Comparison of ENCODE assay signal across 8 cellular contexts in the genomic region with DNA sequence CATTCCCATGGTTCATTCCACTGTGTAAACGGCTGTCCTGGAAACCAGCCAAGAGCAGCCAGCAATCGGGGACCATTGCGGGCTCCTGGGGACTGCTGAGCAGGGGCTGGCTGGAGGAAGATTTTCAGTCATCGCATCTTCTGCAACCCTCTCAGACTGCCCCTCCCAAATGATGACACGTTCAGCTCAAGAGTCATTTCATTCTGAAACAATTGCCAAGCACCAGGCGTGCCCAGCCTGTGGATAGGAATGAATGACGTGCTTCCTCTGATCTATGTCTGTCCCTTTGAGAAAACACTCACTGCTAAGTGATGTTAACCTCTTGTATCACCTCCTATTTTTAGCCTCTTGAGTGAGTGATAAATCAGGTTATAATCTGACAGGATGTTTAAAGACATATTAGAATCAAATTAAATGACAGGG.
DNase-seq lines count a peak whose midpoint lies in the region; ATAC-seq, FAIRE-seq and TF ChIP-seq lines count a peak whose summit lies in the region.

No MANE protein-coding gene starts in this region.

- H3K27me3 ChIP-seq in neural progenitor cell, result no peaks in the 10 kb centered on the region
- no peaks in the 10 kb centered on the region for H3K27me3 ChIP-seq in small intestine (ENCODE audit: control insufficient read depth in 2 of 2, insufficient read depth in 2 of 2, low read length in 2 of 2)

- DNase-seq in AG08396 (ENCODE audit: low spot score) (peak; percentile 65), neural progenitor cell (ENCODE audit: low spot score) (peak; percentile 11), GM12892 (ENCODE audit: insufficient read length) (no peak), mesenteric fat pad (ENCODE audit: low spot score) (no peak), small intestine (no peak)
- peak; percentile 58 for DNase-seq in T-helper 2 cell treated with Interferon-gamma antibody and Interleukin-4, amounts not matched to agents 5 μg/mL and 100 μg/mL, for 36 hours (ENCODE audit: low spot score)
- peak; percentile 16 to 54 for DNase-seq in central memory CD8-positive, alpha-beta T cell (ENCODE audit: low spot score in 2 of 2)

- H3K4me1 ChIP-seq in neural progenitor cell, result peaks cover 15% of the 10 kb centered on the region
- H3K4me1 ChIP-seq in small intestine (ENCODE audit: control insufficient read depth in 2 of 2, insufficient read depth in 1 of 2, low read depth in 1 of 2, low read length in 1 of 2), result no peaks in the 10 kb centered on the region

- peaks cover 4% of the 10 kb centered on the region for H3K27me3 Mint-ChIP-seq in T-helper 2 cell treated with Interferon-gamma antibody and Interleukin-4, amounts not matched to agents 5 μg/mL and 100 μg/mL, for 36 hours (ENCODE audit: low read depth)
- no peaks in the 10 kb centered on the region for H3K27me3 Mint-ChIP-seq in central memory CD8-positive, alpha-beta T cell
- peaks cover 6% of the 10 kb centered on the region for H3K27me3 Mint-ChIP-seq in neural progenitor cell (ENCODE audit: insufficient read depth, low read depth)

- H3K4me2 ChIP-seq in neural progenitor cell, result peak overlapping the region; percentile 51

- H3K9me3 Mint-ChIP-seq in T-helper 2 cell treated with Interferon-gamma antibody and Interleukin-4, amounts not matched to agents 5 μg/mL and 100 μg/mL, for 36 hours, result peaks cover 23% of the 10 kb centered on the region
- peaks cover 6% of the 10 kb centered on the region for H3K9me3 Mint-ChIP-seq in central memory CD8-positive, alpha-beta T cell
- peaks cover 3% of the 10 kb centered on the region for H3K9me3 Mint-ChIP-seq in neural progenitor cell

- H3K4me1 Mint-ChIP-seq in T-helper 2 cell treated with Interferon-gamma antibody and Interleukin-4, amounts not matched to agents 5 μg/mL and 100 μg/mL, for 36 hours (ENCODE audit: low read depth), result peaks cover 34% of the 10 kb centered on the region
- H3K4me1 Mint-ChIP-seq in central memory CD8-positive, alpha-beta T cell, result peaks cover 55% of the 10 kb centered on the region
- H3K4me1 Mint-ChIP-seq in neural progenitor cell, result peaks cover 11% of the 10 kb centered on the region

- no peaks in the 10 kb centered on the region for H3K9me3 ChIP-seq in neural progenitor cell (ENCODE audit: low read depth)
- no peaks in the 10 kb centered on the region for H3K9me3 ChIP-seq in small intestine (ENCODE audit: control insufficient read depth, low read depth)

- no peak for TF ChIP-seq CTCF in neural progenitor cell (IDR thresholded peaks at IDR 0.05)

- ATAC-seq in HG02973 (IDR thresholded peaks at IDR 0.05; ENCODE audit: unreplicated experiment), result peak; percentile 70
- peak; percentile 87 for ATAC-seq in central memory CD8-positive, alpha-beta T cell (replicated peaks; ENCODE audit: extremely low read depth, poor library complexity, severe bottlenecking)

- peak overlapping the region; percentile 92 for H3K27ac Mint-ChIP-seq in T-helper 2 cell treated with Interferon-gamma antibody and Interleukin-4, amounts not matched to agents 5 μg/mL and 100 μg/mL, for 36 hours
- H3K27ac Mint-ChIP-seq in central memory CD8-positive, alpha-beta T cell (ENCODE audit: low read depth), result peak overlapping the region; percentile 86
- H3K27ac Mint-ChIP-seq in neural progenitor cell, result no peak overlapping the region

- TF ChIP-seq POLR2A in GM12892 (IDR thresholded peaks at IDR 0.05; ENCODE audit: low read depth, low read length), result no peak

- H3K79me2 ChIP-seq in neural progenitor cell (ENCODE audit: low read depth), result no peaks in the 10 kb centered on the region

- no peak overlapping the region for H3K4me3 ChIP-seq in neural progenitor cell
- H3K4me3 ChIP-seq in small intestine (ENCODE audit: low read depth in 1 of 2, low read length in 2 of 2), result no peak overlapping the region

- no peak overlapping the region for H3K9ac ChIP-seq in neural progenitor cell

- H3K36me3 Mint-ChIP-seq in T-helper 2 cell treated with Interferon-gamma antibody and Interleukin-4, amounts not matched to agents 5 μg/mL and 100 μg/mL, for 36 hours (ENCODE audit: low read depth), result peaks cover 17% of the 10 kb centered on the region
- peaks cover 8% of the 10 kb centered on the region for H3K36me3 Mint-ChIP-seq in central memory CD8-positive, alpha-beta T cell (ENCODE audit: insufficient read depth)
- peaks cover 3% of the 10 kb centered on the region for H3K36me3 Mint-ChIP-seq in neural progenitor cell

- H3K27ac ChIP-seq in neural progenitor cell (no peak overlapping the region), small intestine (ENCODE audit: low read depth in 1 of 2, low read length in 1 of 2) (no peak overlapping the region)

- H3F3A ChIP-seq in neural progenitor cell (ENCODE audit: low read depth), result peaks cover 8% of the 10 kb centered on the region

- FAIRE-seq in GM12892 (lab: Jason Lieb, UNC), result no peak
- no peak for FAIRE-seq in small intestine (lab: Jason Lieb, UNC)

- H3K4me3 Mint-ChIP-seq in T-helper 2 cell treated with Interferon-gamma antibody and Interleukin-4, amounts not matched to agents 5 μg/mL and 100 μg/mL, for 36 hours, result peak overlapping the region; percentile 35
- peak overlapping the region; percentile 40 for H3K4me3 Mint-ChIP-seq in central memory CD8-positive, alpha-beta T cell
- H3K4me3 Mint-ChIP-seq in neural progenitor cell, result no peak overlapping the region

- H3K36me3 ChIP-seq in neural progenitor cell, result no peaks in the 10 kb centered on the region
- no peaks in the 10 kb centered on the region for H3K36me3 ChIP-seq in small intestine (ENCODE audit: control insufficient read depth in 2 of 2, insufficient read depth in 2 of 2, low read length in 2 of 2)

- H4K20me1 ChIP-seq in neural progenitor cell (ENCODE audit: low read depth), result no peaks in the 10 kb centered on the region

- no peak overlapping the region for H2AFZ ChIP-seq in neural progenitor cell (replicated peaks)

- WGBS in small intestine, 3 donors, result 24 to 29% (median 29%) methylated on average over 7 of the region's 7 CpGs

Comparison
In these comparisons a context has a peak if more than half of its experiments do, and no peak if none do; other contexts are left out.
1. DNase-seq: peak in AG08396 (single experiment), T-helper 2 cell treated with Interferon-gamma antibody and Interleukin-4, amounts not matched to agents 5 μg/mL and 100 μg/mL, for 36 hours (single experiment), central memory CD8-positive, alpha-beta T cell (2 of 2) and neural progenitor cell (single experiment); none in GM12892 (single experiment), mesenteric fat pad (single experiment) and small intestine (single experiment).